ENCODE assay signal across 8 cellular contexts in the genomic region with DNA sequence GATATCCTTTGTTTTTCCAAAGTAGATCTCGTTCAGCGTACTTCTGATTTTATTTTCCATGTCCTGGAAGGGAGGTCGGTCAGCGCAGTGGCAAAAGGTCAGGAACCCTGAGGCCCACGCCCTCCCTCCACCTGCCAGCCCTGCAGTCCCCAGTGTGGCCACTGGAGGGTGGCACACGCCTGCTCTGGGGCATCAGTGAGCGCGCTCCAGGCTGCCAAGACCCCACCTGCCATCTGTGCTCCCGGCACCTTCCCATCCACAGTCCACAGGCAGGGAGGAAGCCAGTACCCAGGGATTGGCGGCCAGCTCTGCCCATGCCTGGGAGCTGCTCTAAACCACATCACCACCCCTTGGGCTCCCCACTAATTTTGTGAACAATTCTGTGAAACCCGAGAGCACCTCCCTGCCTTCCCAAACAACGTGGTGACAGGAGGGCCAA. TPM values are rescaled to one million over a fixed set of nuclear protein-coding genes. Genes with fewer than 3 reads are reported as not detected.
DNase-seq lines count a peak whose midpoint lies in the region; ATAC-seq and TF ChIP-seq lines count a peak whose summit lies in the region.

No MANE protein-coding gene starts in this region.

- DNase-seq in GM12864 (ENCODE audit: low read depth) (no peak), NCI-H1694 treated with DMSO at 0.1 percent for 48 hours (lab: John Stamatoyannopoulos, UW) (peak; percentile 42), dorsolateral prefrontal cortex (peak; percentile 36 to 89 (median 61)), mesendoderm (peak; percentile 56), thoracic aorta (ENCODE audit: low spot score) (no peak), NCI-H128 (lab: John Stamatoyannopoulos, UW; ENCODE audit: unreplicated experiment) (no peak)
- DNase-seq in activated CD4-positive, alpha-beta T cell treated with anti-CD3 and anti-CD28 coated beads, Interleukin-2, amount 10 ng/mL, durations not matched to agents 7 days and 5 days: peak; percentile 44

- H2BK120ac ChIP-seq in mesendoderm (ENCODE audit: low read depth, low read length): no peak overlapping the region

- no peak overlapping the region for H3K4me2 ChIP-seq in mesendoderm (ENCODE audit: low read length)

- H3K4me3 Mint-ChIP-seq in activated CD4-positive, alpha-beta T cell treated with anti-CD3 and anti-CD28 coated beads, Interleukin-2, amount 10 ng/mL, durations not matched to agents 7 days and 5 days: no peak overlapping the region

- CTCF ChIA-PET in activated CD4-positive, alpha-beta T cell treated with anti-CD3 and anti-CD28 coated beads, Interleukin-2, amount 10 ng/mL, durations not matched to agents 7 days and 5 days (lab: Charles Lee): interaction anchor here (0.6 to 1.7 kb wide), 6 partner anchors 11 to 299 kb away, joined by 3 to 4 read pairs (median 3); a partner anchor contains a TSS

- TF ChIP-seq CTCF in GM12864 (IDR thresholded peaks at IDR 0.05; ENCODE audit: low read depth, low read length, missing control alignments): peak; percentile 93
- peak; percentile 65 to 96 (median 89) for TF ChIP-seq CTCF in dorsolateral prefrontal cortex (IDR thresholded peaks at IDR 0.05 in 54 of 56, conservative IDR thresholded peaks at IDR 0.05 in 2 of 56; ENCODE audit: low read depth in 1 of 56, partially characterized antibody in 56 of 56)
- TF ChIP-seq CTCF in thoracic aorta (IDR thresholded peaks at IDR 0.05): peak; percentile 89

- H3K36me3 ChIP-seq in mesendoderm (ENCODE audit: control insufficient read depth, insufficient read depth, low read length) (peaks cover 11% of the 10 kb centered on the region), thoracic aorta (peaks cover 32% of the 10 kb centered on the region)

- no peak overlapping the region for H2BK5ac ChIP-seq in mesendoderm (ENCODE audit: low read length)

- H3K56ac ChIP-seq in mesendoderm (ENCODE audit: low read length): no peak overlapping the region

- no peak overlapping the region for H4K8ac ChIP-seq in mesendoderm (ENCODE audit: low read depth, low read length)

- H3K4ac ChIP-seq in mesendoderm (ENCODE audit: low read depth, low read length): no peak overlapping the region

- H2BK15ac ChIP-seq in mesendoderm (replicated peaks; ENCODE audit: low read depth): no peak overlapping the region

- intact Hi-C loops in dorsolateral prefrontal cortex (cut with DNase I): loop anchor here (2.0 to 10.0 kb wide), 4 partner anchors 50 to 310 kb away; no protein-coding TSS in a partner anchor

- no peaks in the 10 kb centered on the region for H3K9me3 Mint-ChIP-seq in activated CD4-positive, alpha-beta T cell treated with anti-CD3 and anti-CD28 coated beads, Interleukin-2, amount 10 ng/mL, durations not matched to agents 7 days and 5 days

- H3K79me2 ChIP-seq in mesendoderm (ENCODE audit: control insufficient read depth, insufficient read depth, low read length): no peaks in the 10 kb centered on the region

- H3K9ac ChIP-seq in mesendoderm (ENCODE audit: low read length): no peak overlapping the region

- peaks cover 4% of the 10 kb centered on the region for H3K4me1 Mint-ChIP-seq in activated CD4-positive, alpha-beta T cell treated with anti-CD3 and anti-CD28 coated beads, Interleukin-2, amount 10 ng/mL, durations not matched to agents 7 days and 5 days

- H3K27me3 Mint-ChIP-seq in activated CD4-positive, alpha-beta T cell treated with anti-CD3 and anti-CD28 coated beads, Interleukin-2, amount 10 ng/mL, durations not matched to agents 7 days and 5 days: no peaks in the 10 kb centered on the region

- WGBS in mesendoderm (ENCODE audit: extremely low coverage, insufficient coverage, low lambda C conversion rate): no CpG with 5 or more reads among the region's 12 CpGs

- H2AK5ac ChIP-seq in mesendoderm (ENCODE audit: low read length): no peak overlapping the region

- H3K79me1 ChIP-seq in mesendoderm (ENCODE audit: low read length): no peaks in the 10 kb centered on the region

- H4K5ac ChIP-seq in mesendoderm (ENCODE audit: low read length): no peak overlapping the region

- H3K4me3 ChIP-seq in GM12864 (ENCODE audit: low read depth, low read length) (no peak overlapping the region), dorsolateral prefrontal cortex (no peak overlapping the region), mesendoderm (ENCODE audit: low read length) (no peak overlapping the region), thoracic aorta (no peak overlapping the region)

- peak overlapping the region in 58 of 59 donors; percentile 27 to 91 (median 77) for H3K27ac ChIP-seq in dorsolateral prefrontal cortex
- H3K27ac ChIP-seq in mesendoderm (ENCODE audit: low read depth, low read length): no peak overlapping the region
- H3K27ac ChIP-seq in thoracic aorta: no peak overlapping the region

- no peak overlapping the region for H3K27ac Mint-ChIP-seq in activated CD4-positive, alpha-beta T cell treated with anti-CD3 and anti-CD28 coated beads, Interleukin-2, amount 10 ng/mL, durations not matched to agents 7 days and 5 days

- peaks cover 26% of the 10 kb centered on the region for H3K36me3 Mint-ChIP-seq in activated CD4-positive, alpha-beta T cell treated with anti-CD3 and anti-CD28 coated beads, Interleukin-2, amount 10 ng/mL, durations not matched to agents 7 days and 5 days (ENCODE audit: low read depth)

- no peak overlapping the region for H3K23ac ChIP-seq in mesendoderm (ENCODE audit: low read length)

- POLR2A ChIA-PET in activated CD4-positive, alpha-beta T cell treated with anti-CD3 and anti-CD28 coated beads, Interleukin-2, amount 10 ng/mL, durations not matched to agents 7 days and 5 days (lab: Charles Lee): no interaction called here

- no peaks in the 10 kb centered on the region for H3K9me3 ChIP-seq in thoracic aorta

- no peak overlapping the region for H3K18ac ChIP-seq in mesendoderm (ENCODE audit: low read length)

- no peak for ATAC-seq in thoracic aorta (ENCODE audit: insufficient number of reproducible peaks, low FRiP score, low read depth)
- no peak for ATAC-seq in GM21737 (IDR thresholded peaks at IDR 0.05; ENCODE audit: unreplicated experiment)

- H3K4me1 ChIP-seq in mesendoderm (ENCODE audit: control insufficient read depth, low read depth, low read length): peaks cover under 1% of the 10 kb centered on the region
- peaks cover 6 to 15% of the 10 kb centered on the region in 2 donors for H3K4me1 ChIP-seq in thoracic aorta (ENCODE audit: control insufficient read depth in 1 of 2, low read depth in 2 of 2)

- no peaks in the 10 kb centered on the region for H3K27me3 ChIP-seq in dorsolateral prefrontal cortex
- no peaks in the 10 kb centered on the region for H3K27me3 ChIP-seq in mesendoderm (ENCODE audit: insufficient read depth, low read length, poor library complexity)
- H3K27me3 ChIP-seq in thoracic aorta (replicated peaks; ENCODE audit: insufficient read depth): no peaks in the 10 kb centered on the region

RNA-seq across cellular contexts. Expression of a gene that starts 32.3 kb away (rescaled TPM):
- total RNA-seq in activated CD4-positive, alpha-beta T cell treated with anti-CD3 and anti-CD28 coated beads, Interleukin-2, amount 10 ng/mL, durations not matched to agents 7 days and 5 days: 1 to 10 TPM; 4.9 to 5.3 TPM
- 10 to 100 TPM; 12.9 to 28.8 (median 19.2) TPM for total RNA-seq in dorsolateral prefrontal cortex
- 8.8 TPM for polyA plus RNA-seq in mesendoderm (2013, experiment 1 of 2)
- 8.8 TPM for polyA plus RNA-seq in mesendoderm (2013, experiment 2 of 2)
- 10 to 100 TPM; 11.4 to 12.0 TPM for total RNA-seq in thoracic aorta

RNA-seq across cellular contexts. Expression of a gene that starts 32.4 kb away (rescaled TPM):
- total RNA-seq in activated CD4-positive, alpha-beta T cell treated with anti-CD3 and anti-CD28 coated beads, Interleukin-2, amount 10 ng/mL, durations not matched to agents 7 days and 5 days: 10 to 100 TPM; 45.4 to 45.8 TPM
- total RNA-seq in dorsolateral prefrontal cortex (10 to 100 TPM; 30.7 to 80.6 (median 48.3) TPM), thoracic aorta (10 to 100 TPM; 67.1 to 71.5 TPM)
- 22.1 TPM for polyA plus RNA-seq in mesendoderm (2013, experiment 1 of 2)
- 22.1 TPM for polyA plus RNA-seq in mesendoderm (2013, experiment 2 of 2)

RNA-seq across cellular contexts. Expression of a gene that starts 55.8 kb away (rescaled TPM):
- total RNA-seq in activated CD4-positive, alpha-beta T cell treated with anti-CD3 and anti-CD28 coated beads, Interleukin-2, amount 10 ng/mL, durations not matched to agents 7 days and 5 days: under 1 TPM; 0.52 to 0.62 TPM
- total RNA-seq in dorsolateral prefrontal cortex (1 to 10 TPM; 2.0 to 9.0 (median 4.2) TPM), thoracic aorta (1 to 10 TPM; 2.5 to 3.9 TPM)
- polyA plus RNA-seq in mesendoderm (2013, experiment 1 of 2): 0.34 TPM
- polyA plus RNA-seq in mesendoderm (2013, experiment 2 of 2): 0.24 TPM

Comparison
In these comparisons a context has a peak if more than half of its experiments do, and no peak if none do; other contexts are left out.
1. DNase-seq: peak in NCI-H1694 treated with DMSO at 0.1 percent for 48 hours (single experiment), activated CD4-positive, alpha-beta T cell treated with anti-CD3 and anti-CD28 coated beads, Interleukin-2, amount 10 ng/mL, durations not matched to agents 7 days and 5 days (single experiment), dorsolateral prefrontal cortex (10 of 10) and mesendoderm (single experiment); none in GM12864 (single experiment), thoracic aorta (single experiment) and NCI-H128 (single experiment).
2. H3K27ac ChIP-seq: peak in dorsolateral prefrontal cortex (58 of 59); none in mesendoderm (single experiment) and thoracic aorta (0 of 2).
3. Peak in every context shown above with its lines, with median percentiles within 50 percentile points of each other: CTCF ChIP-seq.